8 cellular contexts compared by ENCODE assay signal in genomic region chr2:190578158-190579057, GRCh38. TPM values are rescaled to one million over a fixed set of nuclear protein-coding genes. Genes with fewer than 3 reads are reported as not detected.
DNase-seq lines count a peak whose midpoint lies in the region; FAIRE-seq and TF ChIP-seq lines count a peak whose summit lies in the region.

No MANE protein-coding gene starts in this region.

- no peak overlapping the region for H3T11ph ChIP-seq in H9 (ENCODE audit: low read length)

- H3K27me3 Mint-ChIP-seq in chondrocyte (ENCODE audit: low read depth) (no peaks in the 10 kb centered on the region), H9 (ENCODE audit: low read depth) (no peaks in the 10 kb centered on the region)

- no peaks in the 10 kb centered on the region for H3K23me2 ChIP-seq in H9 (ENCODE audit: insufficient read length, low read depth, low read length, poor library complexity, severe bottlenecking)

- no peak overlapping the region for H2AK5ac ChIP-seq in H9 (ENCODE audit: insufficient read length, low read length)

- no peak for TF ChIP-seq EP300 in SK-N-SH (IDR thresholded peaks at IDR 0.05; ENCODE audit: borderline replicate concordance in 1 of 2, low read depth in 1 of 2, low read length in 1 of 2)

- H2BK20ac ChIP-seq in H9 (ENCODE audit: low read depth, low read length, poor library complexity, severe bottlenecking): no peak overlapping the region

- H4K5ac ChIP-seq in H9 (ENCODE audit: insufficient read length, low read depth, low read length): no peak overlapping the region

- H3K4me3 ChIP-seq in SK-N-SH (ENCODE audit: low read depth in 2 of 2, low read length in 1 of 2): no peak overlapping the region

- H3K18ac ChIP-seq in H9 (ENCODE audit: insufficient read length, low read depth, low read length): no peak overlapping the region

- H2AFZ ChIP-seq in H9 (ENCODE audit: low read length) (no peak overlapping the region), SK-N-SH (ENCODE audit: low read depth) (no peak overlapping the region)

- no peaks in the 10 kb centered on the region for H3K36me3 Mint-ChIP-seq in chondrocyte (ENCODE audit: low read depth)
- no peaks in the 10 kb centered on the region for H3K36me3 Mint-ChIP-seq in H9 (ENCODE audit: insufficient read depth in 1 of 3, low read depth in 3 of 3)

- H3K4me1 ChIP-seq in H9 (ENCODE audit: insufficient read depth, low read length) (no peaks in the 10 kb centered on the region), SK-N-SH (ENCODE audit: control insufficient read depth in 1 of 2, insufficient read depth in 2 of 2, low read depth in 1 of 2, low read length in 1 of 2) (peaks cover 0 to under 1% of the 10 kb centered on the region in 2 experiments; a peak in 1 of 4 replicates)

- H3K9me2 ChIP-seq in SK-N-SH: no peaks in the 10 kb centered on the region

- H3K4me1 Mint-ChIP-seq in chondrocyte (ENCODE audit: low read depth): peaks cover 46% of the 10 kb centered on the region
- H3K4me1 Mint-ChIP-seq in H9: no peaks in the 10 kb centered on the region

- no peaks in the 10 kb centered on the region for H4K20me1 ChIP-seq in H9 (ENCODE audit: control insufficient read depth, insufficient read depth, insufficient read length)
- no peaks in the 10 kb centered on the region for H4K20me1 ChIP-seq in SK-N-SH (ENCODE audit: insufficient read depth)

- no peaks in the 10 kb centered on the region for H3K79me1 ChIP-seq in H9 (ENCODE audit: insufficient read depth, low read depth, low read length, poor library complexity, severe bottlenecking)

- TF ChIP-seq CTCF in chondrocyte (IDR thresholded peaks at IDR 0.05): no peak
- no peak for TF ChIP-seq CTCF in H9 (conservative IDR thresholded peaks at IDR 0.05)
- no peak for TF ChIP-seq CTCF in SK-N-SH (IDR thresholded peaks at IDR 0.05)

- H3K9ac ChIP-seq in H9 (ENCODE audit: extremely low read depth, insufficient read length, low read length): no peak overlapping the region
- H3K9ac ChIP-seq in SK-N-SH: no peak overlapping the region

- H3K9me3 Mint-ChIP-seq in chondrocyte (ENCODE audit: low read depth) (no peaks in the 10 kb centered on the region), H9 (no peaks in the 10 kb centered on the region; a peak in 1 of 5 replicates)

- peak overlapping the region; percentile 29 for H3K4me3 Mint-ChIP-seq in chondrocyte (ENCODE audit: unreplicated experiment)
- H3K4me3 Mint-ChIP-seq in H9: no peak overlapping the region

- DNase-seq in GM12891 (ENCODE audit: insufficient read length, low spot score): no peak
- peak; percentile 31 to 77 (median 57) for DNase-seq in NCI-H1417 (lab: John Stamatoyannopoulos, UW)
- no peak for DNase-seq in chondrocyte (ENCODE audit: low spot score)
- DNase-seq in myocyte (ENCODE audit: low read depth): peak; percentile 85
- DNase-seq in NCI-H187 treated with DMSO at 0.1 percent for 48 hours (lab: John Stamatoyannopoulos, UW): no peak
- no peak for DNase-seq in H9
- no peak for DNase-seq in SK-N-SH
- DNase-seq in GM19238 (ENCODE audit: insufficient read length, low spot score): no peak

- H3K27ac ChIP-seq in H9 (ENCODE audit: insufficient read length, low read depth, low read length) (no peak overlapping the region), SK-N-SH (ENCODE audit: low read depth in 2 of 2, low read length in 1 of 2) (no peak overlapping the region)

- H3K27me3 ChIP-seq in H9 (ENCODE audit: insufficient read depth, low read length) (no peaks in the 10 kb centered on the region), SK-N-SH (ENCODE audit: insufficient read depth) (no peaks in the 10 kb centered on the region)

- no peak overlapping the region for H4K91ac ChIP-seq in H9 (ENCODE audit: insufficient read length, low read depth, low read length)

- FAIRE-seq in GM12891 (lab: Jason Lieb, UNC): no peak

- no peak overlapping the region for H3K23ac ChIP-seq in H9 (ENCODE audit: insufficient read length, low read depth, low read length)

- peak overlapping the region; percentile 76 for H3K27ac Mint-ChIP-seq in chondrocyte (ENCODE audit: unreplicated experiment)
- H3K27ac Mint-ChIP-seq in H9: peak overlapping the region in 1 of 3 experiments; percentile 52; a peak in 1 of 7 replicates

- no peaks in the 10 kb centered on the region for H3K9me3 ChIP-seq in H9 (ENCODE audit: control insufficient read depth, low read depth, low read length)
- no peaks in the 10 kb centered on the region for H3K9me3 ChIP-seq in SK-N-SH

- CTCF ChIA-PET in SK-N-SH (lab: Yijun Ruan, JAX): interaction anchor here (0.7 kb wide), 1 partner anchor 14 kb away, joined by 3 read pairs; no protein-coding TSS in a partner anchor

- TF ChIP-seq POLR2A in GM12891 (IDR thresholded peaks at IDR 0.05; ENCODE audit: low read depth, low read length): no peak

- no peak overlapping the region for H2BK15ac ChIP-seq in H9 (ENCODE audit: low read depth, low read length)

- no peak for TF ChIP-seq RAD21 in SK-N-SH (IDR thresholded peaks at IDR 0.05; ENCODE audit: low read length)

- H2BK5ac ChIP-seq in H9 (ENCODE audit: insufficient read length, low read length): no peak overlapping the region

- H3K56ac ChIP-seq in H9 (ENCODE audit: insufficient read length, low read depth, low read length): no peak overlapping the region

- no peak overlapping the region for H3K4ac ChIP-seq in H9 (ENCODE audit: low read depth, low read length)

- no peaks in the 10 kb centered on the region for H3K79me2 ChIP-seq in H9 (ENCODE audit: insufficient read depth, low read length)
- no peaks in the 10 kb centered on the region for H3K79me2 ChIP-seq in SK-N-SH (ENCODE audit: insufficient read depth)

- POLR2A ChIA-PET in SK-N-SH (lab: Yijun Ruan, JAX): no interaction called here

- H4K8ac ChIP-seq in H9 (replicated peaks; ENCODE audit: insufficient read length, low read depth, low read length): no peak overlapping the region

- H3K14ac ChIP-seq in H9 (ENCODE audit: insufficient read depth, low read length): no peak overlapping the region

- H3K4me2 ChIP-seq in H9 (ENCODE audit: insufficient read depth, insufficient read length, low read length) (no peak overlapping the region), SK-N-SH (no peak overlapping the region)

- no peaks in the 10 kb centered on the region for H3K36me3 ChIP-seq in SK-N-SH (replicated peaks in 1 of 2; ENCODE audit: control insufficient read depth in 1 of 2, insufficient read depth in 2 of 2, low read length in 1 of 2)

- H2BK12ac ChIP-seq in H9 (ENCODE audit: insufficient read length, low read depth, low read length): no peak overlapping the region

- H3F3A ChIP-seq in SK-N-SH (replicated peaks; ENCODE audit: insufficient read depth): no peaks in the 10 kb centered on the region

- WGBS in H9 (ENCODE audit: extremely low coverage, insufficient read length, low lambda C conversion rate): 100% methylated on average over 2 of the region's 6 CpGs
- 73% methylated on average over 6 of the region's 6 CpGs for WGBS in SK-N-SH (ENCODE audit: low lambda C conversion rate)

- H2BK120ac ChIP-seq in H9 (ENCODE audit: low read depth, low read length, poor library complexity, severe bottlenecking): no peak overlapping the region

TF ChIP-seq in GM12891, 5 proteins besides CTCF, POLR2A, EP300 and RAD21:
- TF ChIP-seq POLR2AphosphoS5 (IDR thresholded peaks at IDR 0.05; ENCODE audit: low read depth, low read length): no peak
- TF ChIP-seq SPI1 (IDR thresholded peaks at IDR 0.05; ENCODE audit: low read depth, low read length): 0 out of 2 replicates have a peak, but pooled peaks have one; percentile 12

TF ChIP-seq in SK-N-SH, 30 proteins besides CTCF, POLR2A, EP300 and RAD21:
- TF ChIP-seq TAF1 (IDR thresholded peaks at IDR 0.05; ENCODE audit: borderline replicate concordance, low read depth, low read length) (no peak), POLR2AphosphoS5 (IDR thresholded peaks at IDR 0.05; ENCODE audit: low read depth, low read length) (no peak)

RNA-seq across cellular contexts. Expression of gene NEMP2, which starts 43.9 kb away (rescaled TPM):
- 4.1 TPM for polyA plus RNA-seq in GM12891 (2012; ENCODE audit: low read depth, missing spikeins)
- total RNA-seq in chondrocyte (7.9 to 9.6 TPM (median 8.9 TPM) in 3 replicates), myocyte (2.0 and 4.7 TPM in 2 replicates), H9 (2021) (5.3 and 6.6 TPM in 2 replicates)
- polyA plus RNA-seq in myocyte (2012): 3.6 TPM
- 1.8 and 2.0 TPM in 2 replicates for polyA plus RNA-seq in SK-N-SH (2012; rRNA removed)
- polyA plus RNA-seq in SK-N-SH (2012; cell fraction: cytosol; rRNA removed): 1.8 and 3.0 TPM in 2 replicates
- polyA plus RNA-seq in SK-N-SH (2012; cell fraction: nucleus; rRNA removed): 0.39 and 0.77 TPM in 2 replicates

Comparison
In these comparisons a context has a peak if more than half of its experiments do, and no peak if none do; other contexts are left out.
1. DNase-seq: peak in NCI-H1417 (3 of 3) and myocyte (single experiment); none in GM12891 (single experiment), chondrocyte (single experiment), NCI-H187 treated with DMSO at 0.1 percent for 48 hours (single experiment), H9 (single experiment), SK-N-SH (single experiment) and GM19238 (single experiment).